Comparison of ENCODE assay signal across 9 cellular contexts in genomic region chr12:20950248-20950647, GRCh38.
DNase-seq lines count a peak whose midpoint lies in the region; ATAC-seq and TF ChIP-seq lines count a peak whose summit lies in the region.
"Had no signal": no experiment of that assay in that cellular context is flagged by ENCODE, and none has a peak within 500 bp of the region (broad histone marks: within the 10 kb centered on the region; RNA-seq: fewer than 3 reads in every experiment).

No MANE protein-coding gene starts in this region.

- ATAC-seq in GM18870 (IDR thresholded peaks at IDR 0.05; ENCODE audit: unreplicated experiment) (peak; percentile 89), HG03378 (IDR thresholded peaks at IDR 0.05; ENCODE audit: unreplicated experiment) (peak; percentile 84)

- H3K36me3 ChIP-seq in ovary, result no peaks in the 10 kb centered on the region

- no peak overlapping the region for H3K27ac ChIP-seq in ovary

- no peak for TF ChIP-seq CTCF in ovary (IDR thresholded peaks at IDR 0.05)

- no peak for TF ChIP-seq EP300 in ovary (IDR thresholded peaks at IDR 0.05)

- no peaks in the 10 kb centered on the region for H3K9me3 ChIP-seq in ovary

- H3K27me3 ChIP-seq in ovary, result no peaks in the 10 kb centered on the region

- DNase-seq in AG20443 (ENCODE audit: low spot score) (peak; percentile 9), RPMI8226 (peak; percentile 53), iris pigment epithelial cell (ENCODE audit: low read depth) (peak; percentile 24), NCI-H187 treated with DMSO at 0.1 percent for 48 hours (lab: John Stamatoyannopoulos, UW) (no peak), ovary (no peak), NCI-H1930 (lab: John Stamatoyannopoulos, UW) (no peak)
- DNase-seq: activated naive CD8-positive, alpha-beta T cell treated with anti-CD3 and anti-CD28 coated beads, Interleukin-2, amount 10 ng/mL, durations not matched to agents 7 days and 5 days had no signal

- WGBS in ovary, 3 donors, result 60 to 71% (median 70%) methylated on average over 3 of the region's 3 CpGs

- intact Hi-C loops in ovary (cut with DNase I), result no loop called here

- H3K4me1 ChIP-seq in ovary (ENCODE audit: insufficient read depth), result no peaks in the 10 kb centered on the region

- no peak for TF ChIP-seq POLR2A in ovary (IDR thresholded peaks at IDR 0.05)

- no peak overlapping the region for H3K4me3 ChIP-seq in ovary

Comparison
In these comparisons a context has a peak if more than half of its experiments do, and no peak if none do; other contexts are left out.
1. DNase-seq: peak in AG20443 (single experiment), RPMI8226 (single experiment) and iris pigment epithelial cell (single experiment); none in NCI-H187 treated with DMSO at 0.1 percent for 48 hours (single experiment), ovary (0 of 5) and NCI-H1930 (0 of 2).